In genomic region chr2:110093924-110094323, GRCh38 we compare ENCODE assay signal across 3 cellular contexts. TPM values are rescaled to one million over a fixed set of nuclear protein-coding genes. Genes with fewer than 3 reads are reported as not detected.
"Had no signal": no experiment of that assay in that cellular context is flagged by ENCODE, and none has a peak within 500 bp of the region (broad histone marks: within the 10 kb centered on the region; RNA-seq: fewer than 3 reads in every experiment).

No MANE protein-coding gene starts in this region.

RNA-seq across cellular contexts. Expression of gene MALL, which starts 21.7 kb away (rescaled TPM):
- total RNA-seq: HepG2 had no signal
- polyA plus RNA-seq: HepG2, IgD-negative memory B cell, K562 had no signal
